8 cellular contexts compared by ENCODE assay signal in the genomic region with DNA sequence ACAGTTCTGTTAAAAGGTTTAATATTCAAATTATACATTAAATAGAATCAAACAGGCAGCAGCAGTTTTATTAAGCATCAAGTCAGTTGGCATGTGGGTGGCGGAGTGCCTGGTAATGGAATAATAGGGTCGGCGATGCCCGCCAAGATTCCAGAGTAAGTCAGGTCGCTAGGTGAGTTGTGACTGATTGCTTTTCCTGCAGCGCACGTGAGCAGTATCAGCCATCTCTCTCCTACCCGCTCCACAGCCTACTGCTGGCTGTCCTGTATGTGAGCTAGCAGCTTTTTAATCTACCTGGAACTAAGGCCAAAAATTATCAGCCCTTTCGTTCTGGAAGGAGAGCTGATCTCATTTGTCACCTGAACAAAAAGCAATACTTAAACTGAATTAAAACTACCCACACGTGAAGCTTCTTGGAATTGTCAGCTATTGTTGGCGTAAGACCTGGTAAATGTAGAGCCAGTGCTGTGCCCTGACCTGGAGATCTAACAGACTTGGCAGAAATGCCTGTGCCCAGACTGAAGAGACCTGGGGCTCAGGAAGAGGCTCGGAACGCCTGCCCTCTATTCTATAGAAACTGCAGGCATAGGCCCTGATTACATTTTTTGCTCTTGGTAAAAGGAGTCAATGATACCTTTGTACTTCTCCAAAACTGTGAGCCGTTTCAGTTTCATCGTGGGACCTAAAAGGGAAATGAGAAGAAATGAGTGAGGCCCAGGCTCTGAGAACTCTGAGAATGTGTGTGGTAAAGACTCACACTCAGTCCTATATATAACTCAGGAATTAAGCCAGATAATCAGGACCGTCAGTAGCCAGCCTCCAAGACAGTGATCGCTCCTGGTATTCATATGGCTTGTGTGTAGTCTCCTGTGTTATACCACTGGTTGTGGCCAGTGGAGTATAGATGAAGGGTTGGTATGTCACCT. TPM values are rescaled to one million over a fixed set of nuclear protein-coding genes. Genes with fewer than 3 reads are reported as not detected.
DNase-seq lines count a peak whose midpoint lies in the region; ATAC-seq and TF ChIP-seq lines count a peak whose summit lies in the region.

No MANE protein-coding gene starts in this region.

- TF ChIP-seq CTCF in breast epithelium (IDR thresholded peaks at IDR 0.05) (no peak), mesothelial cell of epicardium (IDR thresholded peaks at IDR 0.05; ENCODE audit: unreplicated experiment) (no peak), brain microvascular endothelial cell (IDR thresholded peaks at IDR 0.05; ENCODE audit: low read depth, low read length, missing control alignments) (no peak)

- no peak overlapping the region for H3K4me3 Mint-ChIP-seq in mesothelial cell of epicardium

- in situ Hi-C loops in brain microvascular endothelial cell (cut with HindIII; ENCODE audit: low pct_ligation_motif_present, low sequenced_read_pairs), result no loop called here

- no peaks in the 10 kb centered on the region for H3K4me1 ChIP-seq in breast epithelium

- no peaks in the 10 kb centered on the region for H3K4me1 Mint-ChIP-seq in mesothelial cell of epicardium

- peaks cover 40% of the 10 kb centered on the region for H3K36me3 Mint-ChIP-seq in mesothelial cell of epicardium

- no peak overlapping the region for H3K27ac Mint-ChIP-seq in mesothelial cell of epicardium

- TF ChIP-seq POLR2A in breast epithelium (IDR thresholded peaks at IDR 0.05), result no peak

- H3K9me3 ChIP-seq in breast epithelium, result no peaks in the 10 kb centered on the region

- H3K9me3 Mint-ChIP-seq in mesothelial cell of epicardium, result no peaks in the 10 kb centered on the region

- peak; percentile 46 for DNase-seq in left ventricle myocardium superior
- DNase-seq in breast epithelium (ENCODE audit: low spot score in 2 of 2), result no peak
- DNase-seq in mesothelial cell of epicardium (ENCODE audit: low spot score in 2 of 2, unreplicated experiment in 2 of 2), result no peak
- no peak for DNase-seq in DMS114 treated with DMSO at 0.1 percent for 48 hours (lab: John Stamatoyannopoulos, UW; ENCODE audit: unreplicated experiment)
- DNase-seq in brain microvascular endothelial cell, result no peak

- ATAC-seq in GM18499 (IDR thresholded peaks at IDR 0.05; ENCODE audit: insufficient read depth, unreplicated experiment) (peak; percentile 46), GM21528 (IDR thresholded peaks at IDR 0.05; ENCODE audit: low FRiP score, unreplicated experiment) (peak; percentile 63), HG03460 (IDR thresholded peaks at IDR 0.05; ENCODE audit: unreplicated experiment) (peak; percentile 59), left ventricle myocardium superior (peak; percentile 73)

- peaks cover 6% of the 10 kb centered on the region for H3K36me3 ChIP-seq in breast epithelium
- H3K36me3 ChIP-seq in brain microvascular endothelial cell (replicated peaks), result peaks cover 25% of the 10 kb centered on the region

- H3K27ac ChIP-seq in breast epithelium, result no peak overlapping the region
- no peak overlapping the region for H3K27ac ChIP-seq in brain microvascular endothelial cell

- no peak overlapping the region for H3K4me3 ChIP-seq in breast epithelium
- H3K4me3 ChIP-seq in brain microvascular endothelial cell (ENCODE audit: low read depth, low read length), result no peak overlapping the region

- no peaks in the 10 kb centered on the region for H3K27me3 ChIP-seq in breast epithelium
- H3K27me3 ChIP-seq in brain microvascular endothelial cell (replicated peaks), result no peaks in the 10 kb centered on the region

- H3K27me3 Mint-ChIP-seq in mesothelial cell of epicardium (ENCODE audit: low read depth), result no peaks in the 10 kb centered on the region

- intact Hi-C loops in left ventricle myocardium superior (cut with micrococcal nuclease), result no loop called here
- intact Hi-C loops in breast epithelium (cut with DNase I; ENCODE audit: low total_unique reads), result no loop called here

RNA-seq across cellular contexts. Expression of a gene that starts 21.9 kb away (rescaled TPM):
- total RNA-seq in left ventricle myocardium superior (470 TPM), breast epithelium (10 to 100 TPM; 44.2 to 63.2 (median 52.0) TPM), mesothelial cell of epicardium (27.9 to 33.8 TPM (median 28.9 TPM) in 3 replicates)

RNA-seq across cellular contexts. Expression of a gene that starts 39.9 kb away (rescaled TPM):
- total RNA-seq in left ventricle myocardium superior (16.4 TPM), breast epithelium (1 to 10 TPM; 2.9 to 5.8 (median 4.9) TPM), mesothelial cell of epicardium (25.5 to 27.6 TPM (median 26.2 TPM) in 3 replicates)
